ENCODE assay signal across 33 cellular contexts in the genomic region with DNA sequence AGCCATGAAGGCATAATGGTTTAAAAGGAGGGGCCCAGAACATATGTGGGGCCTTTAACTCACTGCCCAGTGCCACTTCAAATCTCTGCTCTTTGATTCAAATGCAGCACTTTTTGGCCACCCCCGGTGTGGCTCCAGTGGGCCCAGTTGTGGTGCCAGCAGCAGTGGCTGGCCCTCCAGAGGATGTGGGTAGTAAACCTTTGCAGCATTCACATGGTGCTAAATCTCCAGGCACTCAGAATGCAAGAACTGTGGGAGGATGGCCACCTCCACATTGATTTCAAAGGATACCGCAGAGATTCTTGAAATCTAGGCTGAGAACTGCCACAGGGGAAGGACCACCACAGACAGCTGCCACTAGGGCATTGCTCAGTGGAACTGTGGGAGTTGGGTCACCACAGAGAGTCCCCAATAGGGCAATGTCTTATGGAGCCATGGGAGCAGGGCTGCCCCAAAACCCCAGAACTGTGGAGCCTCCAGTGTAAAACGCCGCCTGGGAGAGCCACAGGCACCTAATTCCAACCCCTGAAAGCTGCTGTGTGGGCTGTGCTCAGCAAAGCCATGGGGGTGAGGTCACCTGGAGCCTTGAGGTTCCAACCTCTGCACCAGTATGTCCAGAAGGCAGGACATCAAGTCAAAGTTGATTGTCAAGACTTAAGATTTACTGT. TPM values are rescaled to one million over a fixed set of nuclear protein-coding genes. Genes with fewer than 3 reads are reported as not detected.
"Had no signal": no experiment of that assay in that cellular context is flagged by ENCODE, and none has a peak within 500 bp of the region (broad histone marks: within the 10 kb centered on the region; RNA-seq: fewer than 3 reads in every experiment).

No MANE protein-coding gene starts in this region.

- H3K9ac ChIP-seq: SK-N-SH had no signal

- H3K36me3 ChIP-seq: ascending aorta, cardiac muscle cell, SJCRH30 had no signal

- H3K27ac ChIP-seq: ascending aorta, cardiac muscle cell, SJCRH30 had no signal

- DNase-seq: activated CD4-positive, alpha-beta memory T cell treated with anti-CD3 and anti-CD28 coated beads for 36 hours; activated CD4-positive, alpha-beta T cell treated with anti-CD3 and anti-CD28 coated beads, Interleukin-2, amount 10 ng/mL, durations not matched to agents 7 days and 5 days; activated gamma-delta T cell; activated naive CD4-positive, alpha-beta T cell treated with Interleukin-2 at 50 U/mL for 16 hours; activated naive CD8-positive, alpha-beta T cell treated with anti-CD3 and anti-CD28 coated beads, Interleukin-2, amount 10 ng/mL, durations not matched to agents 7 days and 5 days; activated T-cell treated with anti-CD3 and anti-CD28 coated beads, Interleukin-2, amount 50 U/mL, for 1 hour; activated T-cell treated with anti-CD3 and anti-CD28 coated beads, Interleukin-2, amount 50 U/mL, for 72 hours; amygdala; Karpas-422; NCI-H1105; NCI-H1417 treated with DMSO at 0.1 percent for 48 hours; NCI-H187 treated with DMSO at 0.1 percent for 48 hours; NCI-H2081; NCI-H226; NCI-H446 treated with DMSO at 0.1 percent for 48 hours; NCI-H524; NCI-H69; SHP77; SJCRH30; SK-N-SH had no signal

- H3K4me3 ChIP-seq: ascending aorta, cardiac muscle cell, SJCRH30 had no signal

- H3K4me1 ChIP-seq: ascending aorta, SJCRH30 had no signal

- H3K27me3 ChIP-seq: ascending aorta, cardiac muscle cell, SJCRH30 had no signal

- H3K4me1 Mint-ChIP-seq: activated CD4-positive, alpha-beta T cell treated with anti-CD3 and anti-CD28 coated beads, Interleukin-2, amount 10 ng/mL, durations not matched to agents 7 days and 5 days; activated naive CD4-positive, alpha-beta T cell treated with anti-CD3 and anti-CD28 coated beads, Interleukin-2, amount 50 U/mL, for 24 hours; central memory CD8-positive, alpha-beta T cell had no signal

- H3K4me3 Mint-ChIP-seq: activated CD4-positive, alpha-beta memory T cell treated with anti-CD3 and anti-CD28 coated beads for 36 hours; activated CD4-positive, alpha-beta T cell treated with anti-CD3 and anti-CD28 coated beads, Interleukin-2, amount 10 ng/mL, durations not matched to agents 7 days and 5 days; activated naive CD4-positive, alpha-beta T cell treated with anti-CD3 and anti-CD28 coated beads, Interleukin-2, amount 50 U/mL, for 24 hours; activated naive CD8-positive, alpha-beta T cell treated with anti-CD3 and anti-CD28 coated beads, Interleukin-2, amount 10 ng/mL, durations not matched to agents 7 days and 5 days; activated T-cell treated with anti-CD3 and anti-CD28 coated beads, Interleukin-2, amount 50 U/mL, for 72 hours; central memory CD8-positive, alpha-beta T cell; T-helper 1 cell treated with Interleukin-12 subunit alpha and Interleukin-12 subunit beta and Interleukin-4 antibody, amounts not matched to agents 30 μg/mL and 1 μg/mL, for 36 hours; T-helper 2 cell treated with Interferon-gamma antibody and Interleukin-4, amounts not matched to agents 5 μg/mL and 100 μg/mL, for 36 hours had no signal

- ATAC-seq: Panc1 had no signal

- H3K9me3 Mint-ChIP-seq: T-helper 2 cell treated with Interferon-gamma antibody and Interleukin-4, amounts not matched to agents 5 μg/mL and 100 μg/mL, for 36 hours had no signal

- H3K36me3 Mint-ChIP-seq: activated CD4-positive, alpha-beta memory T cell treated with anti-CD3 and anti-CD28 coated beads for 36 hours had no signal

- H3K4me2 ChIP-seq: SK-N-SH had no signal

- H3K27ac Mint-ChIP-seq: activated CD4-positive, alpha-beta memory T cell treated with anti-CD3 and anti-CD28 coated beads for 36 hours; activated CD4-positive, alpha-beta T cell treated with anti-CD3 and anti-CD28 coated beads, Interleukin-2, amount 10 ng/mL, durations not matched to agents 7 days and 5 days; activated naive CD4-positive, alpha-beta T cell treated with anti-CD3 and anti-CD28 coated beads, Interleukin-2, amount 50 U/mL, for 24 hours; activated naive CD8-positive, alpha-beta T cell treated with anti-CD3 and anti-CD28 coated beads, Interleukin-2, amount 10 ng/mL, durations not matched to agents 7 days and 5 days; activated T-cell treated with anti-CD3 and anti-CD28 coated beads, Interleukin-2, amount 50 U/mL, for 72 hours; activated T-helper 2 cell treated with anti-CD3 and anti-CD28 coated beads, Interferon-gamma antibody, Interleukin-2, Interleukin-4, amounts not matched to agents 10 μg/mL and 5 μg/mL and 100 μg/mL, durations not matched to agents 14 hours and 24 hours and 36 hours; T-helper 1 cell treated with Interleukin-12 subunit alpha and Interleukin-12 subunit beta and Interleukin-4 antibody, amounts not matched to agents 30 μg/mL and 1 μg/mL, for 36 hours; T-helper 2 cell treated with Interferon-gamma antibody and Interleukin-4, amounts not matched to agents 5 μg/mL and 100 μg/mL, for 36 hours had no signal

RNA-seq across cellular contexts. Expression of gene ADAM30, which starts 6.6 kb away (rescaled TPM):
- total RNA-seq: activated CD4-positive, alpha-beta memory T cell treated with anti-CD3 and anti-CD28 coated beads for 36 hours; activated CD4-positive, alpha-beta T cell treated with anti-CD3 and anti-CD28 coated beads, Interleukin-2, amount 10 ng/mL, durations not matched to agents 7 days and 5 days; activated CD8-positive, alpha-beta memory T cell treated with anti-CD3 and anti-CD28 coated beads for 36 hours; activated naive CD8-positive, alpha-beta T cell treated with anti-CD3 and anti-CD28 coated beads, Interleukin-2, amount 10 ng/mL, durations not matched to agents 7 days and 5 days; activated T-cell treated with anti-CD3 and anti-CD28 coated beads, Interleukin-2, amount 50 U/mL, for 72 hours; activated T-helper 2 cell treated with anti-CD3 and anti-CD28 coated beads, Interferon-gamma antibody, Interleukin-2, Interleukin-4, amounts not matched to agents 10 μg/mL and 5 μg/mL and 100 μg/mL, durations not matched to agents 14 hours and 24 hours and 36 hours; ascending aorta; cardiac muscle cell; chondrocyte; MCF 10A; RPMI7951; SJCRH30 had no signal
- polyA plus RNA-seq: adipose tissue, cardiac muscle cell, SK-N-SH had no signal
